13 cellular contexts compared by ENCODE assay signal in the genomic region with DNA sequence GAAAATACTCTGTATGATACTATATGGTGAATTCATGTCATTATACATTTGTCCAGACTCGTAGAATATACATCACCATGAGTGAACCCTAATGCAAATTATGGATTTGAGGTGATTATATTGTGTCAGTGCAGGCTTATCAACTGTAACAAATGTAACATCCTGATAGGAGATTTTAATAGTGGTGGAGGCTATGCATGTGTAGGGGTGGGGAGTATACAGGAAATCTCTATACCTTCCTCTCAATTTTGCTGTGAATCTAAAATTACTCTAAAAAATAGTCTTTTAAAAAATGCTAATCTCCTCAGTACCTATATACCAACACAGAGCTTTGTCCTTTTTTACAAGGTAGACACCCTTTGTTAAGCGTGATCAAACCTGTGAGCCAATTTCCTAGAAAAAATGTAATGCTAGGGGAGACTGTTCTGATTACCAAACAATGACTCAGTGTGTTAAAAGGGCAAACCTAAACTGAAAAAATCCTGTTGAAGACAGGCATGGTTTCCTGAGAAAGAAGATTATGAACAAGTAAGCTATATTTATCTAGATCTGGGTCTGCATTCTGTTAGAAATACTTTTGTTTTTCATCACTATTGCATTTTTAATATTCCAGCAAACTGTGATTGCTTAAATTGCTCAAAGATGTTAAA.
DNase-seq lines count a peak whose midpoint lies in the region; ATAC-seq, FAIRE-seq and TF ChIP-seq lines count a peak whose summit lies in the region.
"Had no signal": no experiment of that assay in that cellular context is flagged by ENCODE, and none has a peak within 500 bp of the region (broad histone marks: within the 10 kb centered on the region; RNA-seq: fewer than 3 reads in every experiment).

No MANE protein-coding gene starts in this region.

- H3K4me1 ChIP-seq in astrocyte (ENCODE audit: insufficient read depth, low read length): no peaks in the 10 kb centered on the region
- no peaks in the 10 kb centered on the region for H3K4me1 ChIP-seq in effector memory CD4-positive, alpha-beta T cell (ENCODE audit: control insufficient read depth, insufficient read depth, low read length, poor library complexity, severe bottlenecking)

- intact Hi-C loops in dorsolateral prefrontal cortex (cut with DNase I): no loop called here

- H3K4me3 ChIP-seq in astrocyte (ENCODE audit: insufficient read depth, low read depth, low read length) (no peak overlapping the region), dorsolateral prefrontal cortex (no peak overlapping the region)
- H3K4me3 ChIP-seq in effector memory CD4-positive, alpha-beta T cell (ENCODE audit: insufficient read depth, low read depth, low read length, poor library complexity, severe bottlenecking): no peak overlapping the region
- H3K4me3 ChIP-seq: esophagus muscularis mucosa, upper lobe of left lung had no signal

- H3K27ac Mint-ChIP-seq in astrocyte (ENCODE audit: unreplicated experiment): peak overlapping the region; percentile 64

- no peak overlapping the region for H3K4me2 ChIP-seq in astrocyte (ENCODE audit: low read length)

- H3K27ac ChIP-seq in astrocyte (ENCODE audit: low read depth, low read length) (no peak overlapping the region), dorsolateral prefrontal cortex (no peak overlapping the region)
- no peak overlapping the region for H3K27ac ChIP-seq in effector memory CD4-positive, alpha-beta T cell (ENCODE audit: insufficient read depth, low read length, poor library complexity, severe bottlenecking)
- H3K27ac ChIP-seq: upper lobe of left lung had no signal

- H3K27me3 Mint-ChIP-seq in astrocyte (ENCODE audit: low read depth, unreplicated experiment): no peaks in the 10 kb centered on the region

- no peaks in the 10 kb centered on the region for H3K27me3 ChIP-seq in astrocyte (ENCODE audit: insufficient read depth, low read length)
- no peaks in the 10 kb centered on the region for H3K27me3 ChIP-seq in effector memory CD4-positive, alpha-beta T cell (replicated peaks; ENCODE audit: control insufficient read depth, insufficient read depth, low read length, poor library complexity, severe bottlenecking)
- H3K27me3 ChIP-seq in dorsolateral prefrontal cortex: no peaks in the 10 kb centered on the region
- H3K27me3 ChIP-seq: esophagus muscularis mucosa, upper lobe of left lung had no signal

- TF ChIP-seq CTCF in astrocyte (IDR thresholded peaks at IDR 0.05; ENCODE audit: insufficient read depth, low read depth, low read length) (no peak), dorsolateral prefrontal cortex (IDR thresholded peaks at IDR 0.05 in 54 of 56, conservative IDR thresholded peaks at IDR 0.05 in 2 of 56; ENCODE audit: low read depth in 1 of 56, partially characterized antibody in 56 of 56) (no peak)

- DNase-seq in CD1c-positive myeloid dendritic cell (ENCODE audit: extremely low spot score): peak; percentile 48
- DNase-seq in KBM-7: peak; percentile 28
- DNase-seq in astrocyte (ENCODE audit: low read depth): peak; percentile 72
- peak; percentile 83 to 96 for DNase-seq in lung microvascular endothelial cell (ENCODE audit: low read depth in 2 of 2)
- no peak for DNase-seq in effector memory CD4-positive, alpha-beta T cell
- no peak for DNase-seq in dorsolateral prefrontal cortex
- DNase-seq: NCI-H146; SHP77 treated with DMSO at 0.1 percent for 48 hours; stimulated activated CD4-positive, alpha-beta T cell treated with anti-CD3 and anti-CD28 coated beads, Interleukin-2, amount 100 ng/mL, for 24 hours; upper lobe of left lung had no signal

- H3K79me2 ChIP-seq in astrocyte (ENCODE audit: insufficient read depth, low read length): no peaks in the 10 kb centered on the region

- no peaks in the 10 kb centered on the region for H3K36me3 ChIP-seq in astrocyte (ENCODE audit: insufficient read depth, low read length)
- H3K36me3 ChIP-seq in effector memory CD4-positive, alpha-beta T cell (ENCODE audit: control insufficient read depth, insufficient read depth, low read length): no peaks in the 10 kb centered on the region
- H3K36me3 ChIP-seq: esophagus muscularis mucosa, upper lobe of left lung had no signal

- FAIRE-seq in astrocyte (lab: Jason Lieb, UNC): no peak

- no peaks in the 10 kb centered on the region for H3K9me3 Mint-ChIP-seq in astrocyte (ENCODE audit: unreplicated experiment)

- H3K9me3 ChIP-seq in astrocyte (ENCODE audit: insufficient read depth, low read depth, low read length): no peaks in the 10 kb centered on the region
- no peaks in the 10 kb centered on the region for H3K9me3 ChIP-seq in effector memory CD4-positive, alpha-beta T cell (ENCODE audit: control insufficient read depth, low read length)
- H3K9me3 ChIP-seq: esophagus muscularis mucosa, upper lobe of left lung had no signal

- no peak overlapping the region for H2AFZ ChIP-seq in astrocyte (ENCODE audit: low read depth, low read length)

- H3K9ac ChIP-seq in astrocyte (ENCODE audit: low read length): no peak overlapping the region

- in situ Hi-C loops in KBM-7 (cut with MboI; ENCODE audit: low pct_unique_long_range_greater_than_20kb, low sequenced_read_pairs): no loop called here

- no peak overlapping the region for H3K4me3 Mint-ChIP-seq in astrocyte (ENCODE audit: unreplicated experiment)

- H3K4me1 Mint-ChIP-seq in astrocyte (ENCODE audit: low read depth, unreplicated experiment): peaks cover 5% of the 10 kb centered on the region

- no peaks in the 10 kb centered on the region for H4K20me1 ChIP-seq in astrocyte (ENCODE audit: insufficient read depth, low read length)

- no peaks in the 10 kb centered on the region for H3K36me3 Mint-ChIP-seq in astrocyte (ENCODE audit: low read depth, unreplicated experiment)

- ATAC-seq in HG03521 (IDR thresholded peaks at IDR 0.05; ENCODE audit: unreplicated experiment): no peak
- no peak for ATAC-seq in HG02623 (IDR thresholded peaks at IDR 0.05; ENCODE audit: unreplicated experiment)

Comparison
In these comparisons a context has a peak if more than half of its experiments do, and no peak if none do; other contexts are left out.
1. DNase-seq: peak in CD1c-positive myeloid dendritic cell (single experiment), KBM-7 (single experiment), astrocyte (single experiment) and lung microvascular endothelial cell (2 of 2); none in effector memory CD4-positive, alpha-beta T cell (0 of 3) and dorsolateral prefrontal cortex (0 of 10).